Comparison of ENCODE assay signal across 1 cellular context in genomic region chr7:150910996-150911422, GRCh38.
TF ChIP-seq lines count a peak whose summit lies in the region.

No MANE protein-coding gene starts in this region.

TF ChIP-seq in H1, 55 proteins besides CTCF, POLR2A, EP300 and RAD21:
- no peak for TF ChIP-seq TAF1 (IDR thresholded peaks at IDR 0.05; ENCODE audit: low read depth, low read length)
- TF ChIP-seq RBBP5 (IDR thresholded peaks at IDR 0.05; ENCODE audit: borderline replicate concordance, low read depth, low read length), result no peak
- TF ChIP-seq CREB1 (IDR thresholded peaks at IDR 0.05), result no peak
- TF ChIP-seq KDM5A (IDR thresholded peaks at IDR 0.05; ENCODE audit: low read length), result no peak
